In the genomic region with DNA sequence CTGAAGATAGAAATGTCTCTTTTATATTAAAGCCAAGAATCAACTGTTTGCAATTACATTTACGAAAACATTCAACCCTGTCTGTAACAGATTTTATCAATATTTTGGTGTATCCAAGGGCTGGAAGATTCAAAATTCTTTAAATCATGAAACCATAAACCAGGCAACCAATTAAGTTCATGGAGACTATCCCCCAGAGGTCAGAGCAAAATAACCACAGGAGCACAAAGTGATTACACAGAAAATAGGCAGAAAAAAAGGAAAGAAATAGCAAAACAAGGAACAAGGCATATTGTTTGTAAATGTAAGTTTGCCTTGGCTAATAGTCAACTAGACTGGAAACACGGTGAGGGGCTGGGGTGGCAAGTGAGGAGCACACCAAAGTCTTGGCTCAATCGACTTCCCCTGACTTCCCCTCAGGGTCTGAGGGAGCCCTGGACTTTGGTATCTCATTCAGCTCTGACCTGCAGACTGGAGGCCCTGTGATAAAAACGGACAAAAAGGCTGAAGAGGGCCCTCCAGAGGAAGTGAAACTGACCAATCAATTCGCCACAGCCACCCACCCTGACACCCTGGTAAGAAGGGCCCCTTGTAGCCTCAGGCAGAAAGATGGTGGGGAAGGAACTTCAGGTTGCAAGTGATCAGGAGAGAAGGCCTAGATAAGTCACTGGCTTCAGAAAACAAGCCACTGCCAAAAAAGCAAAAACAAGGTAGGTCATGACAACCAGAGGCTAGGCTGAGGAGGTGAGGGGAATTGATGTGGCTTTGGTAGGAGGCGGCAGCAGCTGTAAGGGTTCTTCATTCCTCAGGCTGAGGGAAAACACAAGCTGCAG, we compare ENCODE assay signal across 8 cellular contexts. TPM values are rescaled to one million over a fixed set of nuclear protein-coding genes. Genes with fewer than 3 reads are reported as not detected.
A peak's percentile ranks its signal among the peaks of the same experiment; 100 is the strongest.
DNase-seq lines count a peak whose midpoint lies in the region; ATAC-seq, FAIRE-seq and TF ChIP-seq lines count a peak whose summit lies in the region.

No MANE protein-coding gene starts in this region.

- no peaks in the 10 kb centered on the region for H3K27me3 ChIP-seq in pancreas

- peak overlapping the region; percentile 86 for H3K4me3 ChIP-seq in fibroblast of mammary gland (ENCODE audit: control insufficient read depth, low read depth, low read length)
- H3K4me3 ChIP-seq in pancreas, result peak overlapping the region in 2 of 4 donors; percentile 76 to 87

- peak; percentile 88 for DNase-seq in Ammon's horn (ENCODE audit: low spot score)
- DNase-seq in MV-4-11 (lab: John Stamatoyannopoulos, UW), result peak; percentile 92
- DNase-seq in activated T-cell treated with anti-CD3 and anti-CD28 coated beads for 48 hours (ENCODE audit: low read depth), result peak; percentile 8
- no peak for DNase-seq in fibroblast of mammary gland (ENCODE audit: low read depth)
- no peak for DNase-seq in pancreas

- WGBS in pancreas, 2 donors, result 26 to 30% methylated on average over 6 of the region's 6 CpGs

- peaks cover 16 to 36% (median 28%) of the 10 kb centered on the region in 3 donors for H3K4me1 ChIP-seq in pancreas

- FAIRE-seq in pancreas (lab: Jason Lieb, UNC), result no peak

- intact Hi-C loops in pancreas (cut with DNase I), result no loop called here

- H3K9me3 ChIP-seq in pancreas, result no peaks in the 10 kb centered on the region

- H3K36me3 ChIP-seq in pancreas, result no peaks in the 10 kb centered on the region

- peak overlapping the region; percentile 86 to 99 (median 95) for H3K27ac ChIP-seq in pancreas

- no peak for TF ChIP-seq CTCF in fibroblast of mammary gland (conservative IDR thresholded peaks at IDR 0.05; ENCODE audit: control insufficient read depth, insufficient read depth, low read depth, low read length)
- no peak for TF ChIP-seq CTCF in pancreas (IDR thresholded peaks at IDR 0.05)

- ATAC-seq in GM19397 (IDR thresholded peaks at IDR 0.05; ENCODE audit: unreplicated experiment), result peak; percentile 22
- ATAC-seq in pancreas, result peak in 2 of 4 donors; percentile 2 to 3
- no peak for ATAC-seq in GM21367 (IDR thresholded peaks at IDR 0.05; ENCODE audit: unreplicated experiment)
- no peak for ATAC-seq in HG03469 (IDR thresholded peaks at IDR 0.05; ENCODE audit: unreplicated experiment)

RNA-seq across cellular contexts. Expression of gene SIK3, which starts 1.9 kb away (rescaled TPM):
- 10 to 100 TPM; 22.5 to 27.3 (median 25.2) TPM for total RNA-seq in pancreas
- 10 to 100 TPM; 11.1 to 16.2 TPM for polyA plus RNA-seq in pancreas

RNA-seq across cellular contexts. Expression of gene PAFAH1B2, which starts 47.7 kb away (rescaled TPM):
- 10 to 100 TPM; 21.8 to 47.7 (median 29.1) TPM for total RNA-seq in pancreas
- polyA plus RNA-seq in pancreas, result 10 to 100 TPM; 14.8 to 19.4 TPM

Comparison
In these comparisons a context has a peak if more than half of its experiments do, and no peak if none do; other contexts are left out.
1. DNase-seq: peak in Ammon's horn (single experiment), MV-4-11 (single experiment) and activated T-cell treated with anti-CD3 and anti-CD28 coated beads for 48 hours (single experiment); none in fibroblast of mammary gland (single experiment) and pancreas (0 of 6).